Comparison of ENCODE assay signal across 11 cellular contexts in genomic region chr1:25971044-25971881, GRCh38. TPM values are rescaled to one million over a fixed set of nuclear protein-coding genes. Genes with fewer than 3 reads are reported as not detected.
DNase-seq lines count a peak whose midpoint lies in the region; ATAC-seq, FAIRE-seq and TF ChIP-seq lines count a peak whose summit lies in the region.
"Had no signal": no experiment of that assay in that cellular context is flagged by ENCODE, and none has a peak within 500 bp of the region (broad histone marks: within the 10 kb centered on the region; RNA-seq: fewer than 3 reads in every experiment).

No MANE protein-coding gene starts in this region.

- H3K27me3 ChIP-seq in trophoblast cell (ENCODE audit: insufficient read depth, low read length), result no peaks in the 10 kb centered on the region
- H3K27me3 ChIP-seq in MM.1S (replicated peaks; ENCODE audit: insufficient read depth, low read length), result no peaks in the 10 kb centered on the region

- no peak overlapping the region for H2BK120ac ChIP-seq in trophoblast cell (ENCODE audit: insufficient read depth, low read length, poor library complexity)

- H3K4me2 ChIP-seq in trophoblast cell (ENCODE audit: low read length) (no peak overlapping the region), MM.1S (ENCODE audit: low read depth, low read length) (no peak overlapping the region)

- no peak for FAIRE-seq in urothelium cell line (lab: Jason Lieb, UNC)

- H3K27ac ChIP-seq in trophoblast cell (ENCODE audit: low read depth, low read length) (no peak overlapping the region), MM.1S (ENCODE audit: low read length) (no peak overlapping the region)
- H3K27ac ChIP-seq: lower lobe of right lung had no signal

- no peak overlapping the region for H2BK5ac ChIP-seq in trophoblast cell (ENCODE audit: low read depth, low read length, poor library complexity)

- no peak overlapping the region for H3K4ac ChIP-seq in trophoblast cell (ENCODE audit: low read depth, low read length)

- TF ChIP-seq CTCF in MM.1S (IDR thresholded peaks at IDR 0.05; ENCODE audit: low read length), result no peak

- peak; percentile 78 for ATAC-seq in GM19372 (IDR thresholded peaks at IDR 0.05; ENCODE audit: low read depth, unreplicated experiment)

- no peaks in the 10 kb centered on the region for H4K20me1 ChIP-seq in MM.1S (ENCODE audit: insufficient read depth, low read length)

- no CpG with 5 or more reads among the region's 8 CpGs for WGBS in trophoblast cell (ENCODE audit: extremely low coverage, insufficient coverage, insufficient read length)

- no peak overlapping the region for H4K12ac ChIP-seq in trophoblast cell (ENCODE audit: low read depth, low read length)

- peak; percentile 79 to 83 for DNase-seq in AML-193 (lab: John Stamatoyannopoulos, UW)
- peak; percentile 73 for DNase-seq in SKM-1 (lab: John Stamatoyannopoulos, UW; ENCODE audit: unreplicated experiment)
- DNase-seq in central memory CD4-positive, alpha-beta T cell, result peak; percentile 33
- no peak for DNase-seq in urothelium cell line (ENCODE audit: low spot score)
- no peak for DNase-seq in trophoblast cell
- no peak for DNase-seq in retina
- no peak for DNase-seq in MM.1S
- DNase-seq: C1 segment of cervical spinal cord, lower lobe of right lung, NCI-H748 treated with DMSO at 0.1 percent for 48 hours had no signal

- H3K9me2 ChIP-seq in MM.1S (replicated peaks; ENCODE audit: insufficient read depth, low read length), result no peaks in the 10 kb centered on the region

- no peak overlapping the region for H2AFZ ChIP-seq in trophoblast cell (ENCODE audit: insufficient read depth, low read length, poor library complexity)
- no peak overlapping the region for H2AFZ ChIP-seq in MM.1S (ENCODE audit: low read length)

- no peaks in the 10 kb centered on the region for H3K79me1 ChIP-seq in trophoblast cell (ENCODE audit: low read length)

- no peak overlapping the region for H3K4me3 ChIP-seq in trophoblast cell (ENCODE audit: low read depth, low read length)
- H3K4me3 ChIP-seq in MM.1S (ENCODE audit: low read length), result no peak overlapping the region
- H3K4me3 ChIP-seq: lower lobe of right lung had no signal

- H3K9me3 ChIP-seq in trophoblast cell (ENCODE audit: insufficient read depth, low read depth, low read length) (no peaks in the 10 kb centered on the region), MM.1S (replicated peaks; ENCODE audit: insufficient read depth, low read length) (no peaks in the 10 kb centered on the region)
- H3K9me3 ChIP-seq: lower lobe of right lung had no signal

- no peak overlapping the region for H3K18ac ChIP-seq in trophoblast cell (ENCODE audit: low read length)

- H3F3A ChIP-seq in MM.1S (ENCODE audit: insufficient read depth, low read length), result no peaks in the 10 kb centered on the region

- peaks cover 0 to 4% of the 10 kb centered on the region in 2 experiments for H3K4me1 ChIP-seq in trophoblast cell (ENCODE audit: control insufficient read depth in 1 of 2, insufficient read depth in 2 of 2, low read length in 2 of 2)
- H3K4me1 ChIP-seq in MM.1S (ENCODE audit: low read length), result no peaks in the 10 kb centered on the region

- H3K23ac ChIP-seq in trophoblast cell (ENCODE audit: low read length), result no peak overlapping the region

- H4K8ac ChIP-seq in trophoblast cell (ENCODE audit: low read depth, low read length), result no peak overlapping the region

- no peak overlapping the region for H2AK5ac ChIP-seq in trophoblast cell (ENCODE audit: low read length)

- H3K14ac ChIP-seq in trophoblast cell (ENCODE audit: low read length), result no peak overlapping the region

- no peaks in the 10 kb centered on the region for H3K79me2 ChIP-seq in trophoblast cell (ENCODE audit: control insufficient read depth, insufficient read depth, low read length, poor library complexity)
- no peaks in the 10 kb centered on the region for H3K79me2 ChIP-seq in MM.1S (ENCODE audit: low read length)

- H4K91ac ChIP-seq in trophoblast cell (ENCODE audit: low read depth, low read length), result no peak overlapping the region

- H3K36me3 ChIP-seq in trophoblast cell (ENCODE audit: control insufficient read depth in 1 of 2, insufficient read depth in 2 of 2, low read length in 2 of 2) (peaks cover 15 to 20% of the 10 kb centered on the region in 2 experiments), MM.1S (replicated peaks; ENCODE audit: insufficient read depth, low read length) (0 out of 2 replicates have a peak, but pooled peaks cover 2% of the 10 kb centered on the region)

- H3K9ac ChIP-seq in trophoblast cell (ENCODE audit: low read length) (no peak overlapping the region), MM.1S (ENCODE audit: low read length) (no peak overlapping the region)

- H2BK12ac ChIP-seq in trophoblast cell (ENCODE audit: low read length), result no peak overlapping the region

RNA-seq across cellular contexts. Expression of gene PAFAH2, which starts 26.6 kb away (rescaled TPM):
- 6.7 and 7.0 TPM in 2 replicates for polyA plus RNA-seq in trophoblast cell (2013)

RNA-seq across cellular contexts. Expression of gene EXTL1, which starts 50.3 kb away (rescaled TPM):
- 0.29 and 0.34 TPM in 2 replicates for polyA plus RNA-seq in trophoblast cell (2013)

Comparison
In these comparisons a context has a peak if more than half of its experiments do, and no peak if none do; other contexts are left out.
1. DNase-seq: peak in AML-193 (2 of 2), SKM-1 (single experiment) and central memory CD4-positive, alpha-beta T cell (single experiment); none in urothelium cell line (single experiment), trophoblast cell (0 of 2), retina (single experiment) and MM.1S (single experiment).